In the genomic region with DNA sequence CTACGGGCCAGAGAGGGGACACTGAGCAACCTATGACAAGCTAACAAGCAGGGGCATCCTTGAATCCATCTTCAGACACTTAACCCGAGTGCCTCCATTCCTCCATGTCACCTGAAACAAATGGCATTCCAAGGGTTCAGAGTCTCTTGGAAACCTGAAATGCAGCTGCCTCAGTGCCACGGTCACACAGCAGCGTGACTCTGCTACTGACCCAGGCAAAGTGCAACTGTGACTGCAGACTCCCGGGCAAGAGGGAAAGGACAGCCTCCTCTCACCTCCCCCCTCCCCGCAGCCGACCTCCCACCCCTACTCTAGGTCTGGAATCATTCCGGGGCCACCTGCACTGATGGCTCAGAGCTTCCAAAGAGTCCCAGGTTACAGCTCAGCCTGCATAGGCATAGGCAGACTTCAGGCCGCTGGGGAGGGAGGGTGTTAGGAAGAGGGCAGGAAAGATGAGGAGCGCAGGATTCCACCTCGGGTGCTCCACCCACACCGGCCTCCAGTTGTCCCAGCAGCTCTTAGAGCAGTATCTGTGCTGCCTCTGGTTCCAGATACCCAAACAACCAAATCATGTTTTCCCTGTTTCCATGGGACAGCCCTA, we compare ENCODE assay signal across 21 cellular contexts. TPM values are rescaled to one million over a fixed set of nuclear protein-coding genes. Genes with fewer than 3 reads are reported as not detected.
DNase-seq lines count a peak whose midpoint lies in the region; ATAC-seq and TF ChIP-seq lines count a peak whose summit lies in the region.
"Had no signal": no experiment of that assay in that cellular context is flagged by ENCODE, and none has a peak within 500 bp of the region (broad histone marks: within the 10 kb centered on the region; RNA-seq: fewer than 3 reads in every experiment).

No MANE protein-coding gene starts in this region.

- H3K4me1 ChIP-seq in Peyer's patch = peaks cover 0 to 15% (median 0%) of the 10 kb centered on the region in 4 donors
- peaks cover 0 to 45% (median 15%) of the 10 kb centered on the region in 3 donors for H3K4me1 ChIP-seq in esophagus squamous epithelium
- H3K4me1 ChIP-seq in muscle layer of duodenum (ENCODE audit: control insufficient read depth in 1 of 2, insufficient read depth in 2 of 2, low read length in 2 of 2) = no peaks in the 10 kb centered on the region
- H3K4me1 ChIP-seq: SJSA1 had no signal

- ATAC-seq in HG02610 (IDR thresholded peaks at IDR 0.05; ENCODE audit: unreplicated experiment) (no peak), GM19463 (IDR thresholded peaks at IDR 0.05; ENCODE audit: unreplicated experiment) (no peak)
- ATAC-seq: Panc1 had no signal

- H3K36me3 ChIP-seq in Peyer's patch = no peaks in the 10 kb centered on the region
- no peaks in the 10 kb centered on the region for H3K36me3 ChIP-seq in esophagus squamous epithelium
- H3K36me3 ChIP-seq in muscle layer of duodenum (ENCODE audit: control insufficient read depth in 1 of 2, insufficient read depth in 2 of 2, low read length in 2 of 2) = no peaks in the 10 kb centered on the region
- H3K36me3 ChIP-seq in MG63 = no peaks in the 10 kb centered on the region
- H3K36me3 ChIP-seq: SJSA1 had no signal

- H3K27me3 ChIP-seq in Peyer's patch (no peaks in the 10 kb centered on the region), esophagus squamous epithelium (no peaks in the 10 kb centered on the region), muscle layer of duodenum (ENCODE audit: low read depth, low read length) (no peaks in the 10 kb centered on the region), MG63 (no peaks in the 10 kb centered on the region)
- H3K27me3 ChIP-seq: SJSA1 had no signal

- H3K4me3 ChIP-seq in Peyer's patch (peak overlapping the region in 2 of 4 donors; percentile 12 to 40), esophagus squamous epithelium (peak overlapping the region in 1 of 4 donors; percentile 12), muscle layer of duodenum (ENCODE audit: low read depth in 1 of 2, low read length in 2 of 2) (no peak overlapping the region), MG63 (no peak overlapping the region)
- H3K4me3 ChIP-seq: SJSA1 had no signal

- H3K9me3 ChIP-seq in Peyer's patch (no peaks in the 10 kb centered on the region), esophagus squamous epithelium (no peaks in the 10 kb centered on the region), muscle layer of duodenum (ENCODE audit: control insufficient read depth in 1 of 2, low read length in 2 of 2) (no peaks in the 10 kb centered on the region), MG63 (no peaks in the 10 kb centered on the region)
- H3K9me3 ChIP-seq: SJSA1 had no signal

- TF ChIP-seq CTCF in Peyer's patch (IDR thresholded peaks at IDR 0.05) = no peak
- TF ChIP-seq CTCF in esophagus squamous epithelium (IDR thresholded peaks at IDR 0.05) = no peak

- peak overlapping the region in 2 of 4 donors; percentile 37 to 80 for H3K27ac ChIP-seq in Peyer's patch
- peak overlapping the region; percentile 2 to 75 (median 57) for H3K27ac ChIP-seq in esophagus squamous epithelium
- peak overlapping the region; percentile 73 for H3K27ac ChIP-seq in muscle layer of duodenum (ENCODE audit: low read length)
- H3K27ac ChIP-seq: SJSA1 had no signal

- DNase-seq in Peyer's patch = peak in 2 of 3 donors; percentile 55 to 59
- DNase-seq in esophagus squamous epithelium (lab: John Stamatoyannopoulos, UW) = no peak
- DNase-seq in MG63 = no peak
- DNase-seq in stimulated activated CD4-positive, alpha-beta T cell treated with anti-CD3 and anti-CD28 coated beads, Interleukin-2, amount 100 ng/mL, for 48 hours = no peak
- DNase-seq: ACHN; C1 segment of cervical spinal cord; CD8-positive, alpha-beta memory T cell; HCEC 1CT; Kasumi-1; MM.1S; NCI-H1092 treated with DMSO at 0.1 percent for 48 hours; NCI-H146; NCI-H2081; NCI-H2171 treated with DMSO at 0.1 percent for 48 hours; NCI-H446 treated with DMSO at 0.1 percent for 48 hours; NCI-H69 had no signal

- intact Hi-C loops in esophagus squamous epithelium (cut with DNase I) = no loop called here

- no peak for TF ChIP-seq POLR2A in Peyer's patch (IDR thresholded peaks at IDR 0.05)
- no peak for TF ChIP-seq POLR2A in esophagus squamous epithelium (IDR thresholded peaks at IDR 0.05)

- WGBS in esophagus squamous epithelium, 2 donors = 43 to 46% methylated on average over 5 to 6 of the region's 12 CpGs

RNA-seq across cellular contexts. Expression of a gene that starts 53.2 kb away (rescaled TPM):
- total RNA-seq in Peyer's patch = 1 to 10 TPM in 3 of 4 donors, under 1 TPM in 1; 0.70 to 9.9 (median 5.2) TPM
- total RNA-seq in esophagus squamous epithelium = 1 to 10 TPM in 3 of 4 donors, under 1 TPM in 1; 0.57 to 4.7 (median 1.5) TPM
- not detected in 2 replicates for total RNA-seq in MG63 (2014; rRNA removed; shearing (Covaris generic); ENCODE audit: low replicate concordance)
- total RNA-seq: CD8-positive, alpha-beta memory T cell; SJSA1 had no signal

Comparison
In these comparisons a context has a peak if more than half of its experiments do, and no peak if none do; other contexts are left out.
1. DNase-seq: peak in Peyer's patch (2 of 3); none in esophagus squamous epithelium (single experiment), MG63 (single experiment) and stimulated activated CD4-positive, alpha-beta T cell treated with anti-CD3 and anti-CD28 coated beads, Interleukin-2, amount 100 ng/mL, for 48 hours (0 of 2).